ENCODE assay signal across 19 cellular contexts in genomic region chr11:115453158-115453557, GRCh38.
"Had no signal": no experiment of that assay in that cellular context is flagged by ENCODE, and none has a peak within 500 bp of the region (broad histone marks: within the 10 kb centered on the region; RNA-seq: fewer than 3 reads in every experiment).

No MANE protein-coding gene starts in this region.

- DNase-seq: dermis blood vessel endothelial cell; dorsolateral prefrontal cortex; effector CD4-positive, alpha-beta T cell; effector memory CD4-positive, alpha-beta T cell; foreskin keratinocyte; heart left ventricle; hypothalamus; immature natural killer cell; islet precursor cell; kidney; kidney glomerular epithelial cell; left colon; left lung; left ventricle myocardium superior; mammary epithelial cell; mesendoderm; midbrain; naive thymus-derived CD4-positive, alpha-beta T cell had no signal

- H3K4me3 Mint-ChIP-seq: immature natural killer cell; memory B cell; naive thymus-derived CD4-positive, alpha-beta T cell had no signal

- H3K9me3 Mint-ChIP-seq: memory B cell had no signal

- H3K4me1 Mint-ChIP-seq: immature natural killer cell; memory B cell; naive thymus-derived CD4-positive, alpha-beta T cell had no signal

- H3K27ac Mint-ChIP-seq: immature natural killer cell; memory B cell; naive thymus-derived CD4-positive, alpha-beta T cell had no signal

- H3K36me3 Mint-ChIP-seq: immature natural killer cell; naive thymus-derived CD4-positive, alpha-beta T cell had no signal
